Comparison of ENCODE assay signal across 22 cellular contexts in the genomic region with DNA sequence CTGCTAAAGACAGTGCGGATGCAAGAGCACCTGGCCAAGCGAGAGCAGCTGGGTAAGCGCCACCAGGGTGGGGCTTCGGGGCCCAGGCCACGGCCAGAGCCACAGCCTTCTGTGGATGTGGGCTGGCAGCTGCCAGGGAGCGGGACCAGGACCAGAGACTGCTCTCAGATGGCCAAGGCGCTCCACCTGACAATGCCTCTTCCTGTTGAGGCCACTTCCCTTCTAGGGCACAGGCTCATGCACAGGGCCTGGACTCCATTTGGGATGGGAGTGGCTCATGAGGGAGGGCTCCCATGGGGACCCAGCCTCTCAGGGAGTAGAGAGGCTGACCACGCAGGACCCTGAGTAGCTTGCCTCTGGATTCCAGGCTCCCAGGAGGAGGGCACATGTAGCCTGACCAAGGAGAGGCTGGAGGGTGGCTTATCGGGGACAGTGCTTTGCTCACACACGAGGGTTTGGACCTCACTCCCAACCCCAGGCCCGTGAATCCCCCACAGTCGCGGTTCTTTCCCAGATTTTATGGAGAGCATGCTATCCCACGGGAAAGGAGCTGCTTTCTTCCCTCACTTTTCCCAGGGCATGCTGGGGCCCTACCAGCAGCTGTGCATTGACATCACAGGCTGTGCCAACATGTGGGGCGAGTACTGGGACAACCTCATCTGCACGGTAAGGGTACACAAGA.
"Had no signal": no experiment of that assay in that cellular context is flagged by ENCODE, and none has a peak within 500 bp of the region (broad histone marks: within the 10 kb centered on the region; RNA-seq: fewer than 3 reads in every experiment).

No MANE protein-coding gene starts in this region.

- H3K4me1 ChIP-seq: neural progenitor cell, parathyroid adenoma, SJCRH30 had no signal

- DNase-seq: activated CD4-positive, alpha-beta T cell treated with anti-CD3 and anti-CD28 coated beads, Interleukin-2, amount 50 U/mL, for 1 hour; activated CD4-positive, CD25-positive, alpha-beta regulatory T cell; activated effector memory CD4-positive, alpha-beta T cell treated with anti-CD3 and anti-CD28 coated beads, Interleukin-2, amount 50 U/mL, for 16 hours; activated T-cell treated with anti-CD3 and anti-CD28 coated beads, Interleukin-2, amount 50 U/mL, for 4 hours; cortex of kidney; effector CD4-positive, alpha-beta T cell; esophagus squamous epithelium; glutamatergic neuron; left ventricle myocardium superior; mesendoderm; retina; SJCRH30; stimulated activated CD4-positive, alpha-beta T cell treated with anti-CD3 and anti-CD28 coated beads, Interleukin-4, amount 100 ng/mL, for 24 hours; stimulated activated naive CD8-positive, alpha-beta T cell treated with anti-CD3 and anti-CD28 coated beads, Interleukin-15, Interleukin-2, amounts not matched to agents 100 U/mL and 50 U/mL, for 24 hours; SW 1271 had no signal

- H3K4me1 Mint-ChIP-seq: brain, neural progenitor cell had no signal

- H3K4me3 Mint-ChIP-seq: activated naive CD8-positive, alpha-beta T cell; activated T-cell treated with anti-CD3 and anti-CD28 coated beads, Interleukin-2, amount 50 U/mL, for 4 hours; brain; central memory CD8-positive, alpha-beta T cell; neural progenitor cell had no signal

- H3K36me3 Mint-ChIP-seq: brain, neural progenitor cell had no signal

- H3K27me3 Mint-ChIP-seq: activated naive CD8-positive, alpha-beta T cell; brain; central memory CD8-positive, alpha-beta T cell had no signal

- ATAC-seq: activated T-cell treated with anti-CD3 and anti-CD28 coated beads, Interleukin-2, amount 50 U/mL, for 4 hours; left ventricle myocardium superior; stimulated activated naive CD8-positive, alpha-beta T cell treated with anti-CD3 and anti-CD28 coated beads, Interleukin-15, Interleukin-2, amounts not matched to agents 100 U/mL and 50 U/mL, for 24 hours had no signal

- H3K36me3 ChIP-seq: esophagus squamous epithelium, neural progenitor cell, SJCRH30, upper lobe of left lung had no signal

- H3K9me3 ChIP-seq: esophagus squamous epithelium, SJCRH30, upper lobe of left lung had no signal

- H3K4me3 ChIP-seq: esophagus squamous epithelium, neural progenitor cell, SJCRH30, skin epidermis, upper lobe of left lung had no signal

- H3K27ac Mint-ChIP-seq: activated naive CD8-positive, alpha-beta T cell; brain; neural progenitor cell had no signal

- H3K9me3 Mint-ChIP-seq: activated T-cell treated with anti-CD3 and anti-CD28 coated beads, Interleukin-2, amount 50 U/mL, for 4 hours; brain; central memory CD8-positive, alpha-beta T cell; neural progenitor cell had no signal

- H3K27me3 ChIP-seq: esophagus squamous epithelium, neural progenitor cell, SJCRH30, upper lobe of left lung had no signal

- H3K27ac ChIP-seq: esophagus squamous epithelium, neural progenitor cell, parathyroid adenoma, SJCRH30, skin epidermis, upper lobe of left lung had no signal
